In genomic region chr12:63450821-63451220, GRCh38 we compare ENCODE assay signal across 23 cellular contexts.
"Had no signal": no experiment of that assay in that cellular context is flagged by ENCODE, and none has a peak within 500 bp of the region (broad histone marks: within the 10 kb centered on the region; RNA-seq: fewer than 3 reads in every experiment).

No MANE protein-coding gene starts in this region.

- H3K4me3 Mint-ChIP-seq: activated CD4-positive, alpha-beta T cell treated with anti-CD3 and anti-CD28 coated beads, Interleukin-2, amount 10 ng/mL, durations not matched to agents 7 days and 5 days; activated CD8-positive, alpha-beta T cell treated with anti-CD3 and anti-CD28 coated beads, Interleukin-2, amount 10 ng/mL, durations not matched to agents 7 days and 5 days; activated naive CD8-positive, alpha-beta T cell treated with anti-CD3 and anti-CD28 coated beads, Interleukin-2, amount 10 ng/mL, durations not matched to agents 7 days and 5 days; activated T-cell treated with anti-CD3 and anti-CD28 coated beads, Interleukin-2, amount 50 U/mL, for 24 hours; neural crest cell had no signal

- H3K9me3 Mint-ChIP-seq: activated CD4-positive, alpha-beta T cell treated with anti-CD3 and anti-CD28 coated beads, Interleukin-2, amount 10 ng/mL, durations not matched to agents 7 days and 5 days; activated naive CD8-positive, alpha-beta T cell treated with anti-CD3 and anti-CD28 coated beads, Interleukin-2, amount 10 ng/mL, durations not matched to agents 7 days and 5 days; activated T-cell treated with anti-CD3 and anti-CD28 coated beads, Interleukin-2, amount 50 U/mL, for 24 hours; activated T-helper 2 cell treated with anti-CD3 and anti-CD28 coated beads, Interferon-gamma antibody, Interleukin-2, Interleukin-4, amounts not matched to agents 10 μg/mL and 5 μg/mL and 100 μg/mL, durations not matched to agents 14 hours and 24 hours and 36 hours; neural crest cell had no signal

- H3K9me3 ChIP-seq: esophagus squamous epithelium, left lung, prostate gland, tibial artery had no signal

- H3K36me3 ChIP-seq: cardiac muscle cell, esophagus squamous epithelium, left lung, prostate gland, tibial artery had no signal

- H3K27me3 ChIP-seq: cardiac muscle cell, esophagus squamous epithelium, left lung, tibial artery had no signal

- ATAC-seq: activated CD8-positive, alpha-beta T cell treated with anti-CD3 and anti-CD28 coated beads, Interleukin-2, amount 10 ng/mL, durations not matched to agents 7 days and 5 days; left lung; right cardiac atrium; stimulated activated naive CD8-positive, alpha-beta T cell treated with anti-CD3 and anti-CD28 coated beads, Interleukin-15, Interleukin-2, amounts not matched to agents 100 U/mL and 50 U/mL, for 24 hours had no signal

- H3K36me3 Mint-ChIP-seq: activated naive CD8-positive, alpha-beta T cell treated with anti-CD3 and anti-CD28 coated beads, Interleukin-2, amount 10 ng/mL, durations not matched to agents 7 days and 5 days had no signal

- H3K27ac ChIP-seq: cardiac muscle cell, esophagus squamous epithelium, left lung, prostate gland, tibial artery had no signal

- H3K4me1 ChIP-seq: esophagus squamous epithelium, left lung, prostate gland had no signal

- H3K27me3 Mint-ChIP-seq: activated CD4-positive, alpha-beta T cell treated with anti-CD3 and anti-CD28 coated beads, Interleukin-2, amount 10 ng/mL, durations not matched to agents 7 days and 5 days; activated naive CD8-positive, alpha-beta T cell treated with anti-CD3 and anti-CD28 coated beads, Interleukin-2, amount 10 ng/mL, durations not matched to agents 7 days and 5 days; activated T-cell treated with anti-CD3 and anti-CD28 coated beads, Interleukin-2, amount 50 U/mL, for 24 hours had no signal

- H3K4me3 ChIP-seq: cardiac muscle cell, esophagus squamous epithelium, left lung, prostate gland, tibial artery had no signal

- DNase-seq: activated CD4-positive, alpha-beta T cell treated with anti-CD3 and anti-CD28 coated beads, Interleukin-2, amount 10 ng/mL, durations not matched to agents 7 days and 5 days; activated CD4-positive, CD25-positive, alpha-beta regulatory T cell; activated CD8-positive, alpha-beta T cell treated with anti-CD3 and anti-CD28 coated beads, Interleukin-2, amount 10 ng/mL, durations not matched to agents 7 days and 5 days; activated naive CD4-positive, alpha-beta T cell treated with Interleukin-2 at 50 U/mL for 16 hours; activated naive CD8-positive, alpha-beta T cell treated with anti-CD3 and anti-CD28 coated beads, Interleukin-2, amount 10 ng/mL, durations not matched to agents 7 days and 5 days; activated T-cell treated with anti-CD3 and anti-CD28 coated beads, Interleukin-2, amount 50 U/mL, for 24 hours; amygdala; dermis blood vessel endothelial cell; effector memory CD4-positive, alpha-beta T cell; esophagus squamous epithelium; hypothalamus; left lung; mammary epithelial cell; right cardiac atrium; stimulated activated CD4-positive, alpha-beta T cell treated with anti-CD3 and anti-CD28 coated beads, Interleukin-2, amount 100 ng/mL, for 24 hours; stimulated activated naive CD8-positive, alpha-beta T cell treated with anti-CD3 and anti-CD28 coated beads, Interleukin-15, Interleukin-2, amounts not matched to agents 100 U/mL and 50 U/mL, for 24 hours; substantia nigra; tibial artery had no signal

- FAIRE-seq: keratinocyte had no signal

- H3K4me1 Mint-ChIP-seq: activated CD4-positive, alpha-beta T cell treated with anti-CD3 and anti-CD28 coated beads, Interleukin-2, amount 10 ng/mL, durations not matched to agents 7 days and 5 days; activated naive CD8-positive, alpha-beta T cell treated with anti-CD3 and anti-CD28 coated beads, Interleukin-2, amount 10 ng/mL, durations not matched to agents 7 days and 5 days; neural crest cell had no signal

- H3K27ac Mint-ChIP-seq: activated CD4-positive, alpha-beta T cell treated with anti-CD3 and anti-CD28 coated beads, Interleukin-2, amount 10 ng/mL, durations not matched to agents 7 days and 5 days; activated CD8-positive, alpha-beta T cell treated with anti-CD3 and anti-CD28 coated beads, Interleukin-2, amount 10 ng/mL, durations not matched to agents 7 days and 5 days; activated naive CD8-positive, alpha-beta T cell treated with anti-CD3 and anti-CD28 coated beads, Interleukin-2, amount 10 ng/mL, durations not matched to agents 7 days and 5 days; activated T-cell treated with anti-CD3 and anti-CD28 coated beads, Interleukin-2, amount 50 U/mL, for 24 hours; activated T-helper 2 cell treated with anti-CD3 and anti-CD28 coated beads, Interferon-gamma antibody, Interleukin-2, Interleukin-4, amounts not matched to agents 10 μg/mL and 5 μg/mL and 100 μg/mL, durations not matched to agents 14 hours and 24 hours and 36 hours had no signal
